Comparison of ENCODE assay signal across 25 cellular contexts in genomic region chr9:117278020-117278419, GRCh38.
DNase-seq lines count a peak whose midpoint lies in the region; ATAC-seq, FAIRE-seq and TF ChIP-seq lines count a peak whose summit lies in the region.
"Had no signal": no experiment of that assay in that cellular context is flagged by ENCODE, and none has a peak within 500 bp of the region (broad histone marks: within the 10 kb centered on the region; RNA-seq: fewer than 3 reads in every experiment).

No MANE protein-coding gene starts in this region.

- no peaks in the 10 kb centered on the region for H3K4me1 ChIP-seq in HAP-1
- H3K4me1 ChIP-seq: esophagus muscularis mucosa, gastroesophageal sphincter, lower lobe of right lung had no signal

- peaks cover 5% of the 10 kb centered on the region for H3K9me3 Mint-ChIP-seq in glutamatergic neuron (ENCODE audit: unreplicated experiment)

- H3K36me3 Mint-ChIP-seq in glutamatergic neuron (ENCODE audit: unreplicated experiment) = no peaks in the 10 kb centered on the region
- H3K36me3 Mint-ChIP-seq: CD8-positive, alpha-beta memory T cell had no signal

- no peak for ATAC-seq in GM18870 (IDR thresholded peaks at IDR 0.05; ENCODE audit: unreplicated experiment)
- ATAC-seq: activated naive CD8-positive, alpha-beta T cell treated with anti-CD3 and anti-CD28 coated beads, Interleukin-2, amount 50 U/mL, for 24 hours; body of pancreas; effector memory CD8-positive, alpha-beta T cell; gastroesophageal sphincter; lower lobe of right lung; Right ventricle myocardium inferior had no signal

- peaks cover 4% of the 10 kb centered on the region for H3K27me3 Mint-ChIP-seq in glutamatergic neuron (ENCODE audit: unreplicated experiment)
- H3K27me3 Mint-ChIP-seq: activated naive CD8-positive, alpha-beta T cell treated with anti-CD3 and anti-CD28 coated beads, Interleukin-2, amount 50 U/mL, for 24 hours; CD8-positive, alpha-beta memory T cell; effector memory CD8-positive, alpha-beta T cell had no signal

- peak overlapping the region; percentile 88 for H3K27ac Mint-ChIP-seq in glutamatergic neuron (ENCODE audit: unreplicated experiment)
- H3K27ac Mint-ChIP-seq: activated naive CD8-positive, alpha-beta T cell treated with anti-CD3 and anti-CD28 coated beads, Interleukin-2, amount 50 U/mL, for 24 hours; CD8-positive, alpha-beta memory T cell; effector memory CD8-positive, alpha-beta T cell had no signal

- H3K4me3 Mint-ChIP-seq in glutamatergic neuron (ENCODE audit: unreplicated experiment) = peak overlapping the region; percentile 25
- H3K4me3 Mint-ChIP-seq: activated naive CD8-positive, alpha-beta T cell treated with anti-CD3 and anti-CD28 coated beads, Interleukin-2, amount 50 U/mL, for 24 hours; CD8-positive, alpha-beta memory T cell; effector memory CD8-positive, alpha-beta T cell had no signal

- TF ChIP-seq POLR2A in H54 (IDR thresholded peaks at IDR 0.05; ENCODE audit: low read depth, low read length) = no peak

- no peak overlapping the region for H3K4me3 ChIP-seq in HAP-1
- H3K4me3 ChIP-seq: body of pancreas, esophagus muscularis mucosa, gastroesophageal sphincter, lower lobe of right lung, right atrium auricular region had no signal

- TF ChIP-seq CTCF in glutamatergic neuron (IDR thresholded peaks at IDR 0.05; ENCODE audit: partially characterized antibody, unreplicated experiment) = no peak

- FAIRE-seq in H54 (lab: Jason Lieb, UNC) = peak; percentile 48
- FAIRE-seq: colon, GM18507, keratinocyte had no signal

- in situ Hi-C loops in HAP-1 (cut with MboI; ENCODE audit: low sequenced_read_pairs) = no loop called here

- H3K9me3 ChIP-seq in HAP-1 = no peaks in the 10 kb centered on the region
- H3K9me3 ChIP-seq: body of pancreas, esophagus muscularis mucosa, gastroesophageal sphincter, lower lobe of right lung, right atrium auricular region had no signal

- DNase-seq in H54 (ENCODE audit: insufficient read length, low spot score) = no peak
- peak; percentile 46 for DNase-seq in NCI-H146 treated with DMSO at 0.1 percent for 48 hours (lab: John Stamatoyannopoulos, UW; ENCODE audit: unreplicated experiment)
- DNase-seq in NCI-H524 treated with DMSO at 0.1 percent for 48 hours (lab: John Stamatoyannopoulos, UW) = peak; percentile 63
- DNase-seq in glutamatergic neuron = no peak
- DNase-seq in AG20443 (ENCODE audit: low spot score) = no peak
- no peak for DNase-seq in stimulated activated CD4-positive, alpha-beta T cell treated with anti-CD3 and anti-CD28 coated beads, Interleukin-1b, Interleukin-23, amount 100 ng/mL, for 48 hours
- DNase-seq in HAP-1 (ENCODE audit: low spot score in 2 of 2) = no peak
- DNase-seq: activated effector memory CD4-positive, alpha-beta T cell treated with Interleukin-2 at 50 U/mL for 16 hours; activated naive CD8-positive, alpha-beta T cell treated with anti-CD3 and anti-CD28 coated beads, Interleukin-2, amount 50 U/mL, for 24 hours; body of pancreas; CD8-positive, alpha-beta memory T cell; effector memory CD8-positive, alpha-beta T cell; lower lobe of right lung; MM.1S; OCI-M1; stimulated activated CD4-positive, alpha-beta T cell treated with anti-CD3 and anti-CD28 coated beads, Interleukin-12 subunit alpha, Interleukin-12 subunit beta, amount 100 ng/mL, for 4 hours; stimulated activated CD8-positive, alpha-beta memory T cell treated with anti-CD3 and anti-CD28 coated beads, Interleukin-4, amount 100 ng/mL, for 48 hours had no signal

- H3K27me3 ChIP-seq in HAP-1 (ENCODE audit: low read depth) = no peaks in the 10 kb centered on the region
- H3K27me3 ChIP-seq: body of pancreas, esophagus muscularis mucosa, gastroesophageal sphincter, right atrium auricular region had no signal

- no peaks in the 10 kb centered on the region for H3K36me3 ChIP-seq in HAP-1 (replicated peaks)
- H3K36me3 ChIP-seq: esophagus muscularis mucosa, gastroesophageal sphincter, lower lobe of right lung, right atrium auricular region had no signal

- peaks cover 29% of the 10 kb centered on the region for H3K4me1 Mint-ChIP-seq in glutamatergic neuron (ENCODE audit: low read depth, unreplicated experiment)
- H3K4me1 Mint-ChIP-seq: activated naive CD8-positive, alpha-beta T cell treated with anti-CD3 and anti-CD28 coated beads, Interleukin-2, amount 50 U/mL, for 24 hours; CD8-positive, alpha-beta memory T cell had no signal

Comparison
In these comparisons a context has a peak if more than half of its experiments do, and no peak if none do; other contexts are left out.
1. DNase-seq: peak in NCI-H146 treated with DMSO at 0.1 percent for 48 hours (single experiment) and NCI-H524 treated with DMSO at 0.1 percent for 48 hours (single experiment); none in H54 (single experiment), glutamatergic neuron (single experiment), AG20443 (single experiment), stimulated activated CD4-positive, alpha-beta T cell treated with anti-CD3 and anti-CD28 coated beads, Interleukin-1b, Interleukin-23, amount 100 ng/mL, for 48 hours (single experiment) and HAP-1 (0 of 2).